Comparison of ENCODE assay signal across 34 cellular contexts in genomic region chrX:45036161-45036560, GRCh38.
"Had no signal": no experiment of that assay in that cellular context is flagged by ENCODE, and none has a peak within 500 bp of the region (broad histone marks: within the 10 kb centered on the region; RNA-seq: fewer than 3 reads in every experiment).

No MANE protein-coding gene starts in this region.

- H3K4me1 Mint-ChIP-seq: activated CD4-positive, alpha-beta T cell treated with anti-CD3 and anti-CD28 coated beads, Interleukin-2, amount 10 ng/mL, durations not matched to agents 24 days and 14 days; endodermal cell had no signal

- H3K27me3 Mint-ChIP-seq: activated CD4-positive, alpha-beta memory T cell treated with anti-CD3 and anti-CD28 coated beads for 36 hours; activated CD4-positive, alpha-beta T cell treated with anti-CD3 and anti-CD28 coated beads for 36 hours; activated CD4-positive, alpha-beta T cell treated with anti-CD3 and anti-CD28 coated beads, Interleukin-2, amount 10 ng/mL, durations not matched to agents 24 days and 14 days; activated CD8-positive, alpha-beta memory T cell treated with anti-CD3 and anti-CD28 coated beads, Interleukin-2, amount 10 ng/mL, durations not matched to agents 7 days and 5 days; activated naive CD4-positive, alpha-beta T cell treated with anti-CD3 and anti-CD28 coated beads, Interleukin-2, amount 50 U/mL, for 24 hours; activated naive CD8-positive, alpha-beta T cell treated with anti-CD3 and anti-CD28 coated beads for 36 hours; activated naive CD8-positive, alpha-beta T cell treated with anti-CD3 and anti-CD28 coated beads, Interleukin-2, amount 50 U/mL, for 24 hours; dendritic cell treated with granulocyte-macrophage colony-stimulating factor and Interleukin-4, amounts not matched to agents 40 ng/mL and 50 ng/mL, for 4 days; T-helper 17 cell had no signal

- H3K4me3 Mint-ChIP-seq: activated CD4-positive, alpha-beta memory T cell treated with anti-CD3 and anti-CD28 coated beads for 36 hours; activated CD4-positive, alpha-beta T cell treated with anti-CD3 and anti-CD28 coated beads for 36 hours; activated CD4-positive, alpha-beta T cell treated with anti-CD3 and anti-CD28 coated beads, Interleukin-2, amount 10 ng/mL, durations not matched to agents 24 days and 14 days; activated CD8-positive, alpha-beta memory T cell treated with anti-CD3 and anti-CD28 coated beads, Interleukin-2, amount 10 ng/mL, durations not matched to agents 7 days and 5 days; activated CD8-positive, alpha-beta T cell treated with anti-CD3 and anti-CD28 coated beads, Interleukin-2, amount 10 ng/mL, durations not matched to agents 7 days and 5 days; activated naive CD4-positive, alpha-beta T cell treated with anti-CD3 and anti-CD28 coated beads for 36 hours; activated naive CD4-positive, alpha-beta T cell treated with anti-CD3 and anti-CD28 coated beads, Interleukin-2, amount 50 U/mL, for 24 hours; activated naive CD8-positive, alpha-beta T cell treated with anti-CD3 and anti-CD28 coated beads for 36 hours; activated naive CD8-positive, alpha-beta T cell treated with anti-CD3 and anti-CD28 coated beads, Interleukin-2, amount 50 U/mL, for 24 hours; activated T-helper 1 cell treated with anti-CD3 and anti-CD28 coated beads, Interleukin-12 subunit alpha, Interleukin-12 subunit beta, Interleukin-2, Interleukin-4 antibody, amounts not matched to agents 30 ng/mL and 10 ng/mL and 1 ng/mL, durations not matched to agents 14 hours and 24 hours and 36 hours; dendritic cell treated with granulocyte-macrophage colony-stimulating factor and Interleukin-4, amounts not matched to agents 40 ng/mL and 50 ng/mL, for 4 days; endodermal cell; T-helper 17 cell; T-helper 2 cell treated with Interferon-gamma antibody and Interleukin-4, amounts not matched to agents 5 μg/mL and 100 μg/mL, for 36 hours had no signal

- H3K9me3 Mint-ChIP-seq: activated naive CD4-positive, alpha-beta T cell treated with anti-CD3 and anti-CD28 coated beads for 36 hours; activated naive CD4-positive, alpha-beta T cell treated with anti-CD3 and anti-CD28 coated beads, Interleukin-2, amount 50 U/mL, for 24 hours; activated naive CD8-positive, alpha-beta T cell treated with anti-CD3 and anti-CD28 coated beads for 36 hours; activated naive CD8-positive, alpha-beta T cell treated with anti-CD3 and anti-CD28 coated beads, Interleukin-2, amount 50 U/mL, for 24 hours; activated T-helper 1 cell treated with anti-CD3 and anti-CD28 coated beads, Interleukin-12 subunit alpha, Interleukin-12 subunit beta, Interleukin-2, Interleukin-4 antibody, amounts not matched to agents 30 ng/mL and 10 ng/mL and 1 ng/mL, durations not matched to agents 14 hours and 24 hours and 36 hours; activated T-helper 2 cell treated with anti-CD3 and anti-CD28 coated beads, Interferon-gamma antibody, Interleukin-2, Interleukin-4, amounts not matched to agents 10 μg/mL and 5 μg/mL and 100 μg/mL, durations not matched to agents 14 hours and 24 hours and 36 hours; dendritic cell treated with granulocyte-macrophage colony-stimulating factor and Interleukin-4, amounts not matched to agents 40 ng/mL and 50 ng/mL, for 4 days; T-helper 2 cell treated with Interferon-gamma antibody and Interleukin-4, amounts not matched to agents 5 μg/mL and 100 μg/mL, for 36 hours had no signal

- ATAC-seq: activated CD4-positive, alpha-beta T cell treated with anti-CD3 and anti-CD28 coated beads for 36 hours; activated CD8-positive, alpha-beta memory T cell treated with anti-CD3 and anti-CD28 coated beads, Interleukin-2, amount 10 ng/mL, durations not matched to agents 7 days and 5 days; activated CD8-positive, alpha-beta T cell treated with anti-CD3 and anti-CD28 coated beads, Interleukin-2, amount 10 ng/mL, durations not matched to agents 7 days and 5 days; activated naive CD8-positive, alpha-beta T cell treated with anti-CD3 and anti-CD28 coated beads, Interleukin-2, amount 50 U/mL, for 24 hours; body of pancreas; esophagus mucosa; T-helper 17 cell had no signal

- H3K4me3 ChIP-seq: adrenal gland, body of pancreas, colonic mucosa, dorsolateral prefrontal cortex had no signal

- H3K27ac ChIP-seq: adrenal gland, body of pancreas, colonic mucosa, dorsolateral prefrontal cortex had no signal

- H3K36me3 ChIP-seq: adrenal gland, colonic mucosa had no signal

- H3K27ac Mint-ChIP-seq: activated CD4-positive, alpha-beta memory T cell treated with anti-CD3 and anti-CD28 coated beads for 36 hours; activated CD4-positive, alpha-beta T cell treated with anti-CD3 and anti-CD28 coated beads for 36 hours; activated CD4-positive, alpha-beta T cell treated with anti-CD3 and anti-CD28 coated beads, Interleukin-2, amount 10 ng/mL, durations not matched to agents 24 days and 14 days; activated CD8-positive, alpha-beta memory T cell treated with anti-CD3 and anti-CD28 coated beads, Interleukin-2, amount 10 ng/mL, durations not matched to agents 7 days and 5 days; activated CD8-positive, alpha-beta T cell treated with anti-CD3 and anti-CD28 coated beads, Interleukin-2, amount 10 ng/mL, durations not matched to agents 7 days and 5 days; activated naive CD4-positive, alpha-beta T cell treated with anti-CD3 and anti-CD28 coated beads for 36 hours; activated naive CD4-positive, alpha-beta T cell treated with anti-CD3 and anti-CD28 coated beads, Interleukin-2, amount 50 U/mL, for 24 hours; activated naive CD8-positive, alpha-beta T cell treated with anti-CD3 and anti-CD28 coated beads for 36 hours; activated naive CD8-positive, alpha-beta T cell treated with anti-CD3 and anti-CD28 coated beads, Interleukin-2, amount 50 U/mL, for 24 hours; activated T-helper 1 cell treated with anti-CD3 and anti-CD28 coated beads, Interleukin-12 subunit alpha, Interleukin-12 subunit beta, Interleukin-2, Interleukin-4 antibody, amounts not matched to agents 30 ng/mL and 10 ng/mL and 1 ng/mL, durations not matched to agents 14 hours and 24 hours and 36 hours; activated T-helper 2 cell treated with anti-CD3 and anti-CD28 coated beads, Interferon-gamma antibody, Interleukin-2, Interleukin-4, amounts not matched to agents 10 μg/mL and 5 μg/mL and 100 μg/mL, durations not matched to agents 14 hours and 24 hours and 36 hours; dendritic cell treated with granulocyte-macrophage colony-stimulating factor and Interleukin-4, amounts not matched to agents 40 ng/mL and 50 ng/mL, for 4 days; endodermal cell; T-helper 17 cell; T-helper 2 cell treated with Interferon-gamma antibody and Interleukin-4, amounts not matched to agents 5 μg/mL and 100 μg/mL, for 36 hours had no signal

- H3K9me3 ChIP-seq: adrenal gland, body of pancreas, colonic mucosa had no signal

- H3K4me1 ChIP-seq: adrenal gland, body of pancreas, colonic mucosa had no signal

- H3K27me3 ChIP-seq: adrenal gland, body of pancreas, colonic mucosa, dorsolateral prefrontal cortex had no signal

- DNase-seq: activated CD4-positive, alpha-beta memory T cell treated with anti-CD3 and anti-CD28 coated beads for 36 hours; activated CD4-positive, alpha-beta T cell treated with anti-CD3 and anti-CD28 coated beads for 36 hours; activated CD4-positive, alpha-beta T cell treated with anti-CD3 and anti-CD28 coated beads, Interleukin-2, amount 10 ng/mL, durations not matched to agents 24 days and 14 days; activated CD4-positive, CD25-positive, alpha-beta regulatory T cell; activated CD4-positive, CD25-positive, alpha-beta regulatory T cell treated with anti-CD3 and anti-CD28 coated beads, Interleukin-2, amount 50 U/mL, for 72 hours; activated CD8-positive, alpha-beta memory T cell treated with anti-CD3 and anti-CD28 coated beads, Interleukin-2, amount 10 ng/mL, durations not matched to agents 7 days and 5 days; activated CD8-positive, alpha-beta memory T cell treated with anti-CD3 and anti-CD28 coated beads, Interleukin-2, amount 50 U/mL, for 4 hours; activated CD8-positive, alpha-beta T cell treated with anti-CD3 and anti-CD28 coated beads, Interleukin-2, amount 10 ng/mL, durations not matched to agents 7 days and 5 days; activated effector memory CD4-positive, alpha-beta T cell treated with anti-CD3 and anti-CD28 coated beads, Interleukin-2, amount 50 U/mL, for 16 hours; activated naive CD4-positive, alpha-beta T cell treated with anti-CD3 and anti-CD28 coated beads for 36 hours; activated naive CD8-positive, alpha-beta T cell treated with anti-CD3 and anti-CD28 coated beads for 36 hours; activated naive CD8-positive, alpha-beta T cell treated with anti-CD3 and anti-CD28 coated beads, Interleukin-2, amount 50 U/mL, for 24 hours; activated T-cell treated with anti-CD3 and anti-CD28 coated beads, Interleukin-2, amount 50 U/mL, for 1 hour; activated T-cell treated with anti-CD3 and anti-CD28 coated beads, Interleukin-2, amount 50 U/mL, for 48 hours; adrenal gland; amygdala; aorta; body of pancreas; caudate nucleus; cerebellar nuclear complex; colonic mucosa; dorsolateral prefrontal cortex; effector memory CD4-positive, alpha-beta T cell; endodermal cell; foreskin fibroblast; head of caudate nucleus; T-helper 17 cell; T1000 had no signal
